Comparison of ENCODE assay signal across 8 cellular contexts in genomic region chr9:128254855-128255759, GRCh38. TPM values are rescaled to one million over a fixed set of nuclear protein-coding genes. Genes with fewer than 3 reads are reported as not detected.
DNase-seq lines count a peak whose midpoint lies in the region; ATAC-seq, FAIRE-seq and TF ChIP-seq lines count a peak whose summit lies in the region.

No MANE protein-coding gene starts in this region.

- BruUV-seq in HepG2 (replicated peaks; lab: Mats Ljungman, UMichigan): no TSS peak

- TF ChIP-seq CTCF in WI38 (IDR thresholded peaks at IDR 0.05; ENCODE audit: low read depth, low read length) (peak; percentile 93), HepG2 (CRISPR knock-in tag; IDR thresholded peaks at IDR 0.05) (peak; percentile 80)

- peaks cover 21 to 32% of the 10 kb centered on the region in 2 experiments; a peak in 4 of 5 replicates for H3K36me3 ChIP-seq in HepG2 (replicated peaks in 1 of 2; ENCODE audit: control insufficient read depth in 1 of 2, insufficient read depth in 2 of 2, low read length in 2 of 2)

- in situ Hi-C loops in HepG2 (cut with HindIII; ENCODE audit: extremely low pct_ligation_motif_present, low pct_unique_long_range_greater_than_20kb): no loop called here

- H2AFZ ChIP-seq in HepG2 (ENCODE audit: low read length): no peak overlapping the region

- H3K4me2 ChIP-seq in HepG2 (ENCODE audit: low read depth, low read length): no peak overlapping the region

- intact Hi-C loops in HepG2 (cut with micrococcal nuclease; ENCODE audit: unreplicated experiment): no loop called here

- DNase-seq in GM04504 (ENCODE audit: low read depth) (peak; percentile 30), LoVo (ENCODE audit: low spot score) (peak; percentile 47), HepG2 (ENCODE audit: low spot score) (peak; percentile 51), KG1 (lab: John Stamatoyannopoulos, UW) (no peak)
- peak; percentile 21 for DNase-seq in central memory CD4-positive, alpha-beta T cell
- peak; percentile 33 for DNase-seq in stimulated activated CD8-positive, alpha-beta memory T cell treated with anti-CD3 and anti-CD28 coated beads, Interleukin-15, amount 100 ng/mL, for 1 hour (ENCODE audit: low read depth)

- FAIRE-seq in HepG2 (lab: Jason Lieb, UNC): no peak

- H3K4me3 ChIP-seq in WI38 (ENCODE audit: low read depth, low read length) (no peak overlapping the region), HepG2 (replicated peaks in 1 of 3; ENCODE audit: insufficient read depth in 1 of 3, low read depth in 2 of 3, low read length in 3 of 3) (no peak overlapping the region)

- no peak overlapping the region for H3K9ac ChIP-seq in HepG2 (ENCODE audit: insufficient read depth, low read depth, low read length)

- WGBS in HepG2 (ENCODE audit: low lambda C conversion rate): 68% methylated on average over 17 of the region's 18 CpGs

- ATAC-seq in HepG2 (peak; percentile 84), GM21528 (IDR thresholded peaks at IDR 0.05; ENCODE audit: low FRiP score, unreplicated experiment) (no peak)

- no peak for TF ChIP-seq EP300 in HepG2 (IDR thresholded peaks at IDR 0.05; ENCODE audit: low read depth in 2 of 2, low read length in 2 of 2)
- TF ChIP-seq EP300 in HepG2 (CRISPR knock-in tag; IDR thresholded peaks at IDR 0.05; ENCODE audit: borderline replicate concordance): no peak

- POLR2A ChIA-PET in HepG2 (lab: Yijun Ruan, JAX): interaction anchor here (1.0 kb wide), 2 partner anchors 10 to 21 kb away, joined by 5 to 8 read pairs; partner anchors contain the start of genes GOLGA2 and SWI5

- no peaks in the 10 kb centered on the region; a peak in 1 of 5 replicates for H3K27me3 ChIP-seq in HepG2 (ENCODE audit: control insufficient read depth in 1 of 2, insufficient read depth in 2 of 2, low read length in 2 of 2)

- H3K4me1 ChIP-seq in HepG2 (ENCODE audit: insufficient read depth, low read length): peaks cover 12% of the 10 kb centered on the region

- no peak for TF ChIP-seq POLR2A in HepG2 (IDR thresholded peaks at IDR 0.05; ENCODE audit: insufficient read depth in 1 of 2, low read depth in 2 of 2, low read length in 2 of 2)

- H4K20me1 ChIP-seq in HepG2 (ENCODE audit: insufficient read depth, low read length): no peaks in the 10 kb centered on the region

- H3K27ac ChIP-seq in HepG2 (ENCODE audit: extremely low read length, insufficient read depth, low read length): no peak overlapping the region

- no peaks in the 10 kb centered on the region for H3K9me3 ChIP-seq in HepG2 (ENCODE audit: low read length)

- CTCF ChIA-PET in HepG2 (lab: Yijun Ruan, JAX; ENCODE audit: low intra/inter-chr PET ratio, low total read pairs): no interaction called here

- peak; percentile 39; the same call in 1 of the 2 replicates for TF ChIP-seq RAD21 in HepG2 (CRISPR knock-in tag; IDR thresholded peaks at IDR 0.05)

- no peaks in the 10 kb centered on the region for H3K79me2 ChIP-seq in HepG2 (ENCODE audit: insufficient read depth, low read length)

TF ChIP-seq in HepG2, 621 proteins besides CTCF, POLR2A, EP300 and RAD21 (continues in another document):
- TF ChIP-seq MIXL1 (CRISPR knock-in tag; IDR thresholded peaks at IDR 0.05) (0 out of 2 replicates have a peak, but pooled peaks have one; percentile 55), KDM2A (CRISPR knock-in tag; IDR thresholded peaks at IDR 0.05; ENCODE audit: borderline replicate concordance, low read depth) (peak; percentile 71), XRCC5 (optimal IDR thresholded peaks at IDR 0.05; ENCODE audit: low read length) (peak; percentile 87)

RNA-seq across cellular contexts. Expression of gene GOLGA2, which starts 20.7 kb away (rescaled TPM):
- total RNA-seq in HepG2 (2016; rRNA removed; fragmentation: Illumina TruSeq; extraction: Trizol): 35.4 and 45.8 TPM in 2 replicates
- 6.4 and 8.4 TPM in 2 replicates for total RNA-seq in HepG2 (2016; cell fraction: cytosol; rRNA removed; fragmentation: Illumina TruSeq; extraction: Trizol; ENCODE audit: low read depth)
- total RNA-seq in HepG2 (2016; cell fraction: insoluble cytoplasmic fraction; rRNA removed; fragmentation: Illumina TruSeq; extraction: Trizol): 31.1 and 49.9 TPM in 2 replicates
- total RNA-seq in HepG2 (2016; cell fraction: membrane; rRNA removed; fragmentation: Illumina TruSeq; extraction: Trizol): 10.9 and 13.1 TPM in 2 replicates
- 42.8 and 46.0 TPM in 2 replicates for total RNA-seq in HepG2 (2016; cell fraction: nucleus; rRNA removed; fragmentation: Illumina TruSeq; extraction: Trizol)
- 43.0 and 45.3 TPM in 2 replicates for polyA plus RNA-seq in HepG2 (2011; rRNA removed)
- polyA plus RNA-seq in HepG2 (2011; cell fraction: cytosol; rRNA removed): 21.2 and 23.8 TPM in 2 replicates
- polyA plus RNA-seq in HepG2 (2011; cell fraction: nucleus; rRNA removed): 61.8 and 75.6 TPM in 2 replicates
- 38.1 and 47.2 TPM in 2 replicates for polyA plus RNA-seq in HepG2 (2012)
- polyA plus RNA-seq in HepG2 (2016; cell fraction: cytosol; fragmentation: Illumina TruSeq; extraction: Trizol; ENCODE audit: low read depth): 2.0 and 2.7 TPM in 2 replicates
- 30.5 and 39.7 TPM in 2 replicates for polyA plus RNA-seq in HepG2 (2016; cell fraction: insoluble cytoplasmic fraction; fragmentation: Illumina TruSeq; extraction: Trizol; ENCODE audit: low read depth)
- 4.6 and 5.4 TPM in 2 replicates for polyA plus RNA-seq in HepG2 (2016; cell fraction: membrane; fragmentation: Illumina TruSeq; extraction: Trizol; ENCODE audit: low read depth)
- polyA plus RNA-seq in HepG2 (2016; cell fraction: nucleus; fragmentation: Illumina TruSeq; extraction: Trizol; ENCODE audit: insufficient read depth, low read depth): 113 and 115 TPM in 2 replicates
- 35.4 and 37.7 TPM in 2 replicates for polyA minus RNA-seq in HepG2 (2011; rRNA and poly(A)+ RNA removed; ENCODE audit: low replicate concordance)
- polyA minus RNA-seq in HepG2 (2011; cell fraction: cytosol; rRNA and poly(A)+ RNA removed): 20.2 and 23.6 TPM in 2 replicates
- 62.4 and 64.2 TPM in 2 replicates for polyA minus RNA-seq in HepG2 (2011; cell fraction: nucleus; rRNA and poly(A)+ RNA removed)

RNA-seq across cellular contexts. Expression of gene SWI5, which starts 21.0 kb away (rescaled TPM):
- 39.2 and 46.5 TPM in 2 replicates for total RNA-seq in HepG2 (2016; rRNA removed; fragmentation: Illumina TruSeq; extraction: Trizol)
- 10.4 and 11.6 TPM in 2 replicates for total RNA-seq in HepG2 (2016; cell fraction: cytosol; rRNA removed; fragmentation: Illumina TruSeq; extraction: Trizol; ENCODE audit: low read depth)
- 42.5 and 47.8 TPM in 2 replicates for total RNA-seq in HepG2 (2016; cell fraction: insoluble cytoplasmic fraction; rRNA removed; fragmentation: Illumina TruSeq; extraction: Trizol)
- total RNA-seq in HepG2 (2016; cell fraction: membrane; rRNA removed; fragmentation: Illumina TruSeq; extraction: Trizol): 25.1 and 25.9 TPM in 2 replicates
- 15.1 and 18.1 TPM in 2 replicates for total RNA-seq in HepG2 (2016; cell fraction: nucleus; rRNA removed; fragmentation: Illumina TruSeq; extraction: Trizol)
- 41.0 and 48.7 TPM in 2 replicates for polyA plus RNA-seq in HepG2 (2011; rRNA removed)
- polyA plus RNA-seq in HepG2 (2011; cell fraction: cytosol; rRNA removed): 45.9 and 57.9 TPM in 2 replicates
- 18.6 and 19.1 TPM in 2 replicates for polyA plus RNA-seq in HepG2 (2011; cell fraction: nucleus; rRNA removed)
- 22.3 and 22.7 TPM in 2 replicates for polyA plus RNA-seq in HepG2 (2012)
- 16.0 and 21.0 TPM in 2 replicates for polyA plus RNA-seq in HepG2 (2016; cell fraction: cytosol; fragmentation: Illumina TruSeq; extraction: Trizol; ENCODE audit: low read depth)
- 58.7 and 61.9 TPM in 2 replicates for polyA plus RNA-seq in HepG2 (2016; cell fraction: insoluble cytoplasmic fraction; fragmentation: Illumina TruSeq; extraction: Trizol; ENCODE audit: low read depth)
- polyA plus RNA-seq in HepG2 (2016; cell fraction: membrane; fragmentation: Illumina TruSeq; extraction: Trizol; ENCODE audit: low read depth): 28.9 and 29.7 TPM in 2 replicates
- 30.7 and 35.4 TPM in 2 replicates for polyA plus RNA-seq in HepG2 (2016; cell fraction: nucleus; fragmentation: Illumina TruSeq; extraction: Trizol; ENCODE audit: insufficient read depth, low read depth)
- polyA minus RNA-seq in HepG2 (2011; rRNA and poly(A)+ RNA removed; ENCODE audit: low replicate concordance): 15.4 and 63.7 TPM in 2 replicates
- 4.9 and 5.7 TPM in 2 replicates for polyA minus RNA-seq in HepG2 (2011; cell fraction: cytosol; rRNA and poly(A)+ RNA removed)
- polyA minus RNA-seq in HepG2 (2011; cell fraction: nucleus; rRNA and poly(A)+ RNA removed): 6.8 and 9.6 TPM in 2 replicates

RNA-seq across cellular contexts. Expression of gene DNM1, which starts 51.9 kb away (rescaled TPM):
- total RNA-seq in HepG2 (2016; rRNA removed; fragmentation: Illumina TruSeq; extraction: Trizol): 0.13 and 0.15 TPM in 2 replicates
- total RNA-seq in HepG2 (2016; cell fraction: cytosol; rRNA removed; fragmentation: Illumina TruSeq; extraction: Trizol; ENCODE audit: low read depth): 0.10 TPM in 1 of 2 replicates, not detected in the other
- total RNA-seq in HepG2 (2016; cell fraction: insoluble cytoplasmic fraction; rRNA removed; fragmentation: Illumina TruSeq; extraction: Trizol): 0.15 TPM in 1 of 2 replicates, not detected in the other
- total RNA-seq in HepG2 (2016; cell fraction: membrane; rRNA removed; fragmentation: Illumina TruSeq; extraction: Trizol): 0.21 TPM in 1 of 2 replicates, not detected in the other
- total RNA-seq in HepG2 (2016; cell fraction: nucleus; rRNA removed; fragmentation: Illumina TruSeq; extraction: Trizol): 0.22 and 0.38 TPM in 2 replicates
- polyA plus RNA-seq in HepG2 (2011; rRNA removed): 0.58 and 0.91 TPM in 2 replicates
- 0.10 and 0.23 TPM in 2 replicates for polyA plus RNA-seq in HepG2 (2011; cell fraction: cytosol; rRNA removed)
- 5.5 and 6.4 TPM in 2 replicates for polyA plus RNA-seq in HepG2 (2011; cell fraction: nucleus; rRNA removed)
- 1.1 and 1.8 TPM in 2 replicates for polyA plus RNA-seq in HepG2 (2012)
- polyA plus RNA-seq in HepG2 (2016; cell fraction: cytosol; fragmentation: Illumina TruSeq; extraction: Trizol; ENCODE audit: low read depth): 0.06 and 2.2 TPM in 2 replicates
- polyA plus RNA-seq in HepG2 (2016; cell fraction: insoluble cytoplasmic fraction; fragmentation: Illumina TruSeq; extraction: Trizol; ENCODE audit: low read depth): 0.17 and 0.45 TPM in 2 replicates
- polyA plus RNA-seq in HepG2 (2016; cell fraction: membrane; fragmentation: Illumina TruSeq; extraction: Trizol; ENCODE audit: low read depth): 0.13 TPM in 1 of 2 replicates, not detected in the other
- 0.47 and 1.9 TPM in 2 replicates for polyA plus RNA-seq in HepG2 (2016; cell fraction: nucleus; fragmentation: Illumina TruSeq; extraction: Trizol; ENCODE audit: insufficient read depth, low read depth)
- 2.0 and 4.0 TPM in 2 replicates for polyA minus RNA-seq in HepG2 (2011; rRNA and poly(A)+ RNA removed; ENCODE audit: low replicate concordance)
- 0.69 TPM in 1 of 2 replicates, not detected in the other for polyA minus RNA-seq in HepG2 (2011; cell fraction: cytosol; rRNA and poly(A)+ RNA removed)
- 5.0 and 6.2 TPM in 2 replicates for polyA minus RNA-seq in HepG2 (2011; cell fraction: nucleus; rRNA and poly(A)+ RNA removed)
